Comparison of ENCODE assay signal across 1 cellular context in the genomic region with DNA sequence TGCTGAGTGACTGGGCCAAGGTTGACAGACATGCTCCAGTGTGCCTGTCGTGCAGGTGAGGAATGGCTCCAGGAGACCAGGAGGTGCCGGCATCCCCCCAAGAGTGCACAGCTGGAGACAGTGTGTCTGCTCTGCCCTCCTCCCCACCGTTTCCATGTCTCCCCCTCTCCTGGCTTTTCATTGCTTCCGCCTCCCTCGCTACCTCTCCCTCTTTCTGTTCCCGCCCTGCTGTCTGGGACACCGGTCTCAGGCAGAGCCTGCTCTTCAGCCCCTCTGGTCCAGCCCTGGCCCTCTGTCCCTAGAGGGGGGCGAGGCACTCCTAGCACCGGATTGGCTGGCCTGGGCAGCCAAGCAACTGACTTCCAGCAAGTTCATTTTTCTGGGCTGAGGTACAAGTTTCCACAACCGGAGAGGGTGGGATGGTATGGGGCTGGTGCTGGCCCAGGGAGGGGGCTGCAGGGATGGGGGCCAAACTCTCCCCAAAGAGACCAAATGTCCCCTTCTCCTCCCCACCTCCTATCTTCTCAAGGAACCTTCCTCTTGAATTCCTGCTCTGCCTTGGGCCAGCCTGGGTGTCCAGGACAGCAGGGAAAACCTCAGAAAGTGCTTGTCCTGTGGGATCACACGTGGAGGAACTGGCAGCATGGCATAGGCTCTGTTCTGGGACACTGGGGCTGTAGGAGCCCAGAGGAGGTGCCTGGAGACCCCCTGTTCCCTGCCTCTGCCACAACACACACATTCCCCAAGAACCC.
TF ChIP-seq lines count a peak whose summit lies in the region.

No MANE protein-coding gene starts in this region.

TF ChIP-seq in A549, 52 proteins besides CTCF, POLR2A, EP300 and RAD21:
- TF ChIP-seq CHD2 (IDR thresholded peaks at IDR 0.05; ENCODE audit: low read length, partially characterized antibody) (no peak), MAZ (IDR thresholded peaks at IDR 0.05; ENCODE audit: borderline replicate concordance, low read depth, low read length) (no peak), HOXA7 (CRISPR knock-in tag; IDR thresholded peaks at IDR 0.05) (no peak), FOXS1 (CRISPR knock-in tag; IDR thresholded peaks at IDR 0.05) (no peak), RARB (CRISPR knock-in tag; IDR thresholded peaks at IDR 0.05) (no peak), NPAS2 (CRISPR knock-in tag; IDR thresholded peaks at IDR 0.05; ENCODE audit: borderline replicate concordance) (no peak), TP53 (CRISPR knock-in tag; IDR thresholded peaks at IDR 0.05) (no peak), SMC3 (IDR thresholded peaks at IDR 0.05) (no peak), ZC3H11A (IDR thresholded peaks at IDR 0.05) (no peak), EHF (CRISPR knock-in tag; IDR thresholded peaks at IDR 0.05) (no peak), JUNB (IDR thresholded peaks at IDR 0.05) (no peak), ESRRA (IDR thresholded peaks at IDR 0.05; ENCODE audit: borderline replicate concordance, low read length) (no peak), SREBF2 (IDR thresholded peaks at IDR 0.05) (no peak), MAFK (IDR thresholded peaks at IDR 0.05; ENCODE audit: partially characterized antibody) (no peak), ZFP36 (IDR thresholded peaks at IDR 0.05; ENCODE audit: borderline replicate concordance, partially characterized antibody) (no peak)
- TF ChIP-seq, protein P1, sequence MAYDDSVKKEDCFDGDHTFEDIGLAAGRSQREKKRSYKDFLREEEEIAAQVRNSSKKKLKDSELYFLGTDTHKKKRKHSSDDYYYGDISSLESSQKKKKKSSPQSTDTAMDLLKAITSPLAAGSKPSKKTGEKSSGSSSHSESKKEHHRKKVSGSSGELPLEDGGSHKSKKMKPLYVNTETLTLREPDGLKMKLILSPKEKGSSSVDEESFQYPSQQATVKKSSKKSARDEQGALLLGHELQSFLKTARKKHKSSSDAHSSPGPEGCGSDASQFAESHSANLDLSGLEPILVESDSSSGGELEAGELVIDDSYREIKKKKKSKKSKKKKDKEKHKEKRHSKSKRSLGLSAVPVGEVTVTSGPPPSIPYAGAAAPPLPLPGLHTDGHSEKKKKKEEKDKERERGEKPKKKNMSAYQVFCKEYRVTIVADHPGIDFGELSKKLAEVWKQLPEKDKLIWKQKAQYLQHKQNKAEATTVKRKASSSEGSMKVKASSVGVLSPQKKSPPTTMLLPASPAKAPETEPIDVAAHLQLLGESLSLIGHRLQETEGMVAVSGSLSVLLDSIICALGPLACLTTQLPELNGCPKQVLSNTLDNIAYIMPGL (CRISPR knock-in tag; IDR thresholded peaks at IDR 0.05; ENCODE audit: borderline replicate concordance): no peak
- TF ChIP-seq, protein P2, sequence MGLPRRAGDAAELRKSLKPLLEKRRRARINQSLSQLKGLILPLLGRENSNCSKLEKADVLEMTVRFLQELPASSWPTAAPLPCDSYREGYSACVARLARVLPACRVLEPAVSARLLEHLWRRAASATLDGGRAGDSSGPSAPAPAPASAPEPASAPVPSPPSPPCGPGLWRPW (IDR thresholded peaks at IDR 0.05): no peak
- TF ChIP-seq, protein P3, sequence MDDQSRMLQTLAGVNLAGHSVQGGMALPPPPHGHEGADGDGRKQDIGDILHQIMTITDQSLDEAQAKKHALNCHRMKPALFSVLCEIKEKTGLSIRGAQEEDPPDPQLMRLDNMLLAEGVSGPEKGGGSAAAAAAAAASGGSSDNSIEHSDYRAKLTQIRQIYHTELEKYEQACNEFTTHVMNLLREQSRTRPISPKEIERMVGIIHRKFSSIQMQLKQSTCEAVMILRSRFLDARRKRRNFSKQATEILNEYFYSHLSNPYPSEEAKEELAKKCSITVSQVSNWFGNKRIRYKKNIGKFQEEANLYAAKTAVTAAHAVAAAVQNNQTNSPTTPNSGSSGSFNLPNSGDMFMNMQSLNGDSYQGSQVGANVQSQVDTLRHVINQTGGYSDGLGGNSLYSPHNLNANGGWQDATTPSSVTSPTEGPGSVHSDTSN (IDR thresholded peaks at IDR 0.05): no peak
